ENCODE assay signal across 9 cellular contexts in genomic region chr5:106454651-106455415, GRCh38.
A peak's percentile ranks its signal among the peaks of the same experiment; 100 is the strongest.
DNase-seq lines count a peak whose midpoint lies in the region; ATAC-seq and TF ChIP-seq lines count a peak whose summit lies in the region.
"Had no signal": no experiment of that assay in that cellular context is flagged by ENCODE, and none has a peak within 500 bp of the region (broad histone marks: within the 10 kb centered on the region; RNA-seq: fewer than 3 reads in every experiment).

No MANE protein-coding gene starts in this region.

- H3K36me3 ChIP-seq in CD8-positive, alpha-beta T cell (ENCODE audit: insufficient read depth, low read length), result no peaks in the 10 kb centered on the region

- in situ Hi-C loops in KBM-7 (cut with MboI; ENCODE audit: low pct_unique_long_range_greater_than_20kb, low sequenced_read_pairs), result no loop called here

- H3K27me3 ChIP-seq in CD8-positive, alpha-beta T cell (ENCODE audit: insufficient read depth, low read length), result no peaks in the 10 kb centered on the region

- H3K4me1 ChIP-seq in CD8-positive, alpha-beta T cell (ENCODE audit: insufficient read depth, low read length), result no peaks in the 10 kb centered on the region

- H3K4me3 Mint-ChIP-seq in endothelial cell (ENCODE audit: unreplicated experiment), result no peak overlapping the region
- no peak overlapping the region for H3K4me3 Mint-ChIP-seq in CD8-positive, alpha-beta T cell
- H3K4me3 Mint-ChIP-seq: activated naive CD8-positive, alpha-beta T cell treated with anti-CD3 and anti-CD28 coated beads, Interleukin-2, amount 10 ng/mL, durations not matched to agents 7 days and 5 days had no signal

- no peak overlapping the region for H3K27ac Mint-ChIP-seq in endothelial cell (ENCODE audit: unreplicated experiment)
- no peak overlapping the region for H3K27ac Mint-ChIP-seq in CD8-positive, alpha-beta T cell
- H3K27ac Mint-ChIP-seq: activated naive CD8-positive, alpha-beta T cell treated with anti-CD3 and anti-CD28 coated beads, Interleukin-2, amount 10 ng/mL, durations not matched to agents 7 days and 5 days had no signal

- no peaks in the 10 kb centered on the region for H3K4me1 Mint-ChIP-seq in endothelial cell (ENCODE audit: unreplicated experiment)
- H3K4me1 Mint-ChIP-seq in CD8-positive, alpha-beta T cell (ENCODE audit: low read depth), result no peaks in the 10 kb centered on the region
- H3K4me1 Mint-ChIP-seq: activated naive CD8-positive, alpha-beta T cell treated with anti-CD3 and anti-CD28 coated beads, Interleukin-2, amount 10 ng/mL, durations not matched to agents 7 days and 5 days had no signal

- TF ChIP-seq CTCF in GM12872 (IDR thresholded peaks at IDR 0.05; ENCODE audit: insufficient read depth, low read depth, low read length), result peak; percentile 40; the same call in 2 of the 3 replicates
- peak; percentile 56 for TF ChIP-seq CTCF in endothelial cell (IDR thresholded peaks at IDR 0.05; ENCODE audit: unreplicated experiment)
- TF ChIP-seq CTCF in CD8-positive, alpha-beta T cell (IDR thresholded peaks at IDR 0.05), result no peak

- H3K4me3 ChIP-seq in CD8-positive, alpha-beta T cell (ENCODE audit: low read depth, low read length), result no peak overlapping the region

- H3K27me3 Mint-ChIP-seq in endothelial cell (ENCODE audit: unreplicated experiment), result no peaks in the 10 kb centered on the region
- no peaks in the 10 kb centered on the region for H3K27me3 Mint-ChIP-seq in CD8-positive, alpha-beta T cell (ENCODE audit: low read depth)
- H3K27me3 Mint-ChIP-seq: activated naive CD8-positive, alpha-beta T cell treated with anti-CD3 and anti-CD28 coated beads, Interleukin-2, amount 10 ng/mL, durations not matched to agents 7 days and 5 days had no signal

- POLR2A ChIA-PET in CD8-positive, alpha-beta T cell (lab: Charles Lee), result no interaction called here

- ATAC-seq in CD8-positive, alpha-beta T cell, result no peak

- H3K9me3 Mint-ChIP-seq in endothelial cell (ENCODE audit: unreplicated experiment), result no peaks in the 10 kb centered on the region
- H3K9me3 Mint-ChIP-seq in CD8-positive, alpha-beta T cell, result no peaks in the 10 kb centered on the region

- DNase-seq in NCI-H460 (ENCODE audit: extremely low read depth, low read depth), result peak; percentile 43
- peak; percentile 37 for DNase-seq in endothelial cell (ENCODE audit: low spot score)
- peak; percentile 88 for DNase-seq in pons (ENCODE audit: low spot score)
- no peak for DNase-seq in KBM-7
- DNase-seq in NCI-H2196 (lab: John Stamatoyannopoulos, UW; ENCODE audit: unreplicated experiment), result no peak
- no peak for DNase-seq in CD8-positive, alpha-beta T cell
- DNase-seq: activated naive CD8-positive, alpha-beta T cell treated with anti-CD3 and anti-CD28 coated beads, Interleukin-2, amount 10 ng/mL, durations not matched to agents 7 days and 5 days had no signal

- no peak overlapping the region for H3K27ac ChIP-seq in CD8-positive, alpha-beta T cell (ENCODE audit: low read depth, low read length)
- H3K27ac ChIP-seq: HL-60 had no signal

- CTCF ChIA-PET in CD8-positive, alpha-beta T cell (lab: Charles Lee), result no interaction called here

- intact Hi-C loops in CD8-positive, alpha-beta T cell (cut with DNase I, micrococcal nuclease), result no loop called here

- H3K9me3 ChIP-seq in CD8-positive, alpha-beta T cell (ENCODE audit: low read length), result no peaks in the 10 kb centered on the region

- no peaks in the 10 kb centered on the region for H3K36me3 Mint-ChIP-seq in endothelial cell (ENCODE audit: low read depth, unreplicated experiment)
- H3K36me3 Mint-ChIP-seq in CD8-positive, alpha-beta T cell, result no peaks in the 10 kb centered on the region
- H3K36me3 Mint-ChIP-seq: activated naive CD8-positive, alpha-beta T cell treated with anti-CD3 and anti-CD28 coated beads, Interleukin-2, amount 10 ng/mL, durations not matched to agents 7 days and 5 days had no signal

Comparison
In these comparisons a context has a peak if more than half of its experiments do, and no peak if none do; other contexts are left out.
1. DNase-seq: peak in NCI-H460 (single experiment), endothelial cell (single experiment) and pons (single experiment); none in KBM-7 (single experiment), NCI-H2196 (single experiment) and CD8-positive, alpha-beta T cell (0 of 7).